Comparison of ENCODE assay signal across 10 cellular contexts in the genomic region with DNA sequence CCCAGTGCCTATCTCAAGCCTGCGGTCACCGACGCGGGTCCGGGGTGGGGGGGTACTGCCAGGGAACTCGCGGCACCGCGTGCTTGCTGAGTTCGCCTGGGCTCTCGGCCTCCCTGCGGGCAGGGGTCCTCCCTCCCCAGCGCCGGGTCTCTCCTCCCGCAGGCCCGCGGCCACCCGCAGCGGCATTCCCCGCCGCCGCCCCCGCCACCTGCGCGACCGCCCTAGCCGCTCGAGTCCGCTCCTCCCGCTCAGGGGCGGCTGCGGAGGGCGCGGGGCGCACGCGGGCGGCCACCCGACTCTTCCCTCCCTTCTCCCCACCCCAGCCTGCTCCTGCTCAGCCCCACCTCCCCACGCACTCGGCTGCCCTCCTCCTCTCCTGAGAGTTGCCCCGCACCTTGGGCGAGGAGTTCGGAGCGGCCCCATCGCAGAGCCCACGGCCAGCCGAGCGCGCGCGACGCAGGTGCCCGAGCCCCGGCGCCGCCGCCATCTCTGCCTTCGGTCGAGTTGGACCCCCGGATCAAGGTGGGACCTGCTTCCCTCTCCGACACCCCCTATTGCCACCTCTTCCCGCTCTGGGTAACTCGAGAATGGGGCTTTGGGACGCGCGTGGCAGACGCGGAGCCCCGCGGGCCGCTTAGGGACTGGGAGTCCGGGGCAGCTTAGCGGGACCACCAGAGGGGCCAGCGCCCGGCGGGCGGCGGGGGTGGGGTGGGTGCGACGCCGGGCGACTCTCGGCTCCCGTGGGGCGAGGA.
A peak's percentile ranks its signal among the peaks of the same experiment; 100 is the strongest.
DNase-seq lines count a peak whose midpoint lies in the region; ATAC-seq lines count a peak whose summit lies in the region.
"Had no signal": no experiment of that assay in that cellular context is flagged by ENCODE, and none has a peak within 500 bp of the region (broad histone marks: within the 10 kb centered on the region; RNA-seq: fewer than 3 reads in every experiment).

No MANE protein-coding gene starts in this region.

- DNase-seq in ELF-1 (ENCODE audit: low read depth, low spot score) = peak; percentile 9
- DNase-seq in T-helper 17 cell = no peak
- peak; percentile 44 for DNase-seq in left cardiac atrium
- no peak for DNase-seq in kidney tubule cell (ENCODE audit: low spot score)
- DNase-seq in COR-L47 (lab: John Stamatoyannopoulos, UW) = no peak
- DNase-seq: activated naive CD4-positive, alpha-beta T cell; NCI-H2029 had no signal

- no peaks in the 10 kb centered on the region for H3K36me3 ChIP-seq in rectal smooth muscle tissue (ENCODE audit: control insufficient read depth, insufficient read depth, low read length)

- peak overlapping the region; percentile 19 for H3K4me3 Mint-ChIP-seq in T-helper 17 cell

- no peak overlapping the region for H3K27ac Mint-ChIP-seq in T-helper 17 cell

- ATAC-seq in T-helper 17 cell (no peak), left cardiac atrium (peak; percentile 61 to 73), HG03469 (IDR thresholded peaks at IDR 0.05; ENCODE audit: unreplicated experiment) (no peak), GM18520 (IDR thresholded peaks at IDR 0.05; ENCODE audit: unreplicated experiment) (no peak)

- H3K9me3 ChIP-seq in T-helper 17 cell (ENCODE audit: control insufficient read depth, low read length, poor library complexity, severe bottlenecking) = no peaks in the 10 kb centered on the region

- no peak overlapping the region for H3K27ac ChIP-seq in rectal smooth muscle tissue (ENCODE audit: low read depth, low read length)

- H3K4me3 ChIP-seq in rectal smooth muscle tissue (ENCODE audit: low read length) = peak overlapping the region; percentile 33

- H3K36me3 Mint-ChIP-seq in T-helper 17 cell (ENCODE audit: low read depth) = peaks cover 3% of the 10 kb centered on the region

- no peaks in the 10 kb centered on the region for H3K4me1 ChIP-seq in rectal smooth muscle tissue (ENCODE audit: control insufficient read depth, insufficient read depth, low read length)

- peaks cover 24% of the 10 kb centered on the region for H3K27me3 Mint-ChIP-seq in T-helper 17 cell

- intact Hi-C loops in left cardiac atrium (cut with DNase I) = no loop called here

- H3K4me1 Mint-ChIP-seq in T-helper 17 cell = peaks cover 5% of the 10 kb centered on the region

- H3K9ac ChIP-seq in rectal smooth muscle tissue (ENCODE audit: low read length) = no peak overlapping the region

- H3K27me3 ChIP-seq in rectal smooth muscle tissue (ENCODE audit: control insufficient read depth, insufficient read depth, low read length) = no peaks in the 10 kb centered on the region

Comparison
In these comparisons a context has a peak if more than half of its experiments do, and no peak if none do; other contexts are left out.
1. DNase-seq: peak in ELF-1 (single experiment) and left cardiac atrium (single experiment); none in T-helper 17 cell (0 of 3), kidney tubule cell (single experiment) and COR-L47 (single experiment).
2. ATAC-seq: peak in left cardiac atrium (2 of 2); none in T-helper 17 cell (single experiment), HG03469 (single experiment) and GM18520 (single experiment).